ENCODE assay signal across 22 cellular contexts in genomic region chr1:56532359-56532696, GRCh38. TPM values are rescaled to one million over a fixed set of nuclear protein-coding genes. Genes with fewer than 3 reads are reported as not detected.
DNase-seq lines count a peak whose midpoint lies in the region; ATAC-seq and TF ChIP-seq lines count a peak whose summit lies in the region.
"Had no signal": no experiment of that assay in that cellular context is flagged by ENCODE, and none has a peak within 500 bp of the region (broad histone marks: within the 10 kb centered on the region; RNA-seq: fewer than 3 reads in every experiment).

No MANE protein-coding gene starts in this region.

- H3K4me3 ChIP-seq in HUES64 (ENCODE audit: low read length) (no peak overlapping the region), ovary (no peak overlapping the region)
- H3K4me3 ChIP-seq: skin epidermis, upper lobe of left lung had no signal

- no peak overlapping the region for H3K9ac ChIP-seq in HUES64 (ENCODE audit: low read depth, low read length)

- TF ChIP-seq POLR2A in ovary (IDR thresholded peaks at IDR 0.05) = no peak

- H3K36me3 ChIP-seq in HUES64 (ENCODE audit: insufficient read depth, low read length) (peaks cover 66% of the 10 kb centered on the region), ovary (no peaks in the 10 kb centered on the region)

- WGBS in HUES64 = 87% methylated on average over 1 of the region's 1 CpG
- WGBS in ovary, 3 donors = 6 to 21% (median 9%) methylated on average over 1 of the region's 1 CpG

- H3K27me3 ChIP-seq in HUES64 (ENCODE audit: insufficient read depth, low read length) = no peaks in the 10 kb centered on the region
- H3K27me3 ChIP-seq in ovary = no peaks in the 10 kb centered on the region
- H3K27me3 ChIP-seq: upper lobe of left lung had no signal

- no peak for TF ChIP-seq EP300 in ovary (IDR thresholded peaks at IDR 0.05)

- DNase-seq in NCI-H510A treated with DMSO at 0.1 percent for 48 hours (lab: John Stamatoyannopoulos, UW) (peak; percentile 30), NCI-H510A (lab: John Stamatoyannopoulos, UW) (no peak), sciatic nerve (ENCODE audit: low spot score) (no peak), NCI-H524 (lab: John Stamatoyannopoulos, UW) (no peak), ovary (no peak), epidermal melanocyte (ENCODE audit: insufficient read length, low spot score) (no peak)
- DNase-seq: activated CD4-positive, alpha-beta T cell treated with anti-CD3 and anti-CD28 coated beads, Interleukin-2, amount 50 U/mL, for 48 hours; activated gamma-delta T cell treated with Interleukin-2 at 50 U/mL for 16 hours; amniotic stem cell; CD4-positive, alpha-beta memory T cell; effector CD8-positive, alpha-beta T cell; KBM-7; mesendoderm; MV-4-11; natural killer cell; NCI-H2081 treated with DMSO at 0.1 percent for 48 hours; stimulated activated CD4-positive, alpha-beta T cell treated with anti-CD3 and anti-CD28 coated beads, Interleukin-2, amount 100 ng/mL, for 48 hours; T-helper 2 cell; upper lobe of left lung had no signal

- peaks cover 82% of the 10 kb centered on the region for H3K4me1 ChIP-seq in HUES64 (ENCODE audit: insufficient read depth, low read length)
- peaks cover 28% of the 10 kb centered on the region for H3K4me1 ChIP-seq in ovary (ENCODE audit: insufficient read depth)

- H3K9me3 ChIP-seq in HUES64 (ENCODE audit: insufficient read depth, low read depth, low read length) = no peaks in the 10 kb centered on the region
- H3K9me3 ChIP-seq in ovary = no peaks in the 10 kb centered on the region
- H3K9me3 ChIP-seq: upper lobe of left lung had no signal

- 0 out of 2 replicates have a peak overlapping the region, but pooled peaks have one; percentile 8 for H3K27ac ChIP-seq in HUES64 (ENCODE audit: low read depth, low read length)
- H3K27ac ChIP-seq in cingulate gyrus (ENCODE audit: low read depth, low read length) = peak overlapping the region; percentile 21
- H3K27ac ChIP-seq in ovary = no peak overlapping the region
- H3K27ac ChIP-seq: skin epidermis, upper lobe of left lung had no signal

- ATAC-seq in sciatic nerve = peak; percentile 60
- ATAC-seq: natural killer cell had no signal

- TF ChIP-seq CTCF in ovary (IDR thresholded peaks at IDR 0.05) = no peak

- intact Hi-C loops in sciatic nerve (cut with DNase I) (no loop called here), ovary (cut with DNase I) (no loop called here)

RNA-seq across cellular contexts. Expression of gene PLPP3, which starts 47.0 kb away (rescaled TPM):
- polyA plus RNA-seq in HUES64 (2013, experiment 1 of 2) = 21.5 TPM
- polyA plus RNA-seq in HUES64 (2013, experiment 2 of 2) = 23.1 TPM
- 198 TPM for total RNA-seq in sciatic nerve
- total RNA-seq in ovary = 100 to 1,000 TPM in 4 of 7 donors, 10 to 100 TPM in 3; 51.4 to 183 (median 125) TPM
- polyA plus RNA-seq in ovary = 100 to 1,000 TPM; 121 to 188 TPM
- polyA plus RNA-seq: CD4-positive, alpha-beta memory T cell had no signal

Comparison
In these comparisons a context has a peak if more than half of its experiments do, and no peak if none do; other contexts are left out.
1. H3K27ac ChIP-seq: peak in HUES64 (single experiment) and cingulate gyrus (single experiment); none in ovary (0 of 2).